ENCODE assay signal across 1 cellular context in genomic region chr15:62594017-62594416, GRCh38.
A peak's percentile ranks its signal among the peaks of the same experiment; 100 is the strongest.
TF ChIP-seq lines count a peak whose summit lies in the region.

No MANE protein-coding gene starts in this region.

TF ChIP-seq in HEK293, 187 proteins besides CTCF, POLR2A, EP300 and RAD21 (continued from another document):
- TF ChIP-seq ZNF394 (tag by site-specific recombination; IDR thresholded peaks at IDR 0.05; ENCODE audit: borderline replicate concordance) (no peak; the same call in 1 of the 2 replicates), PRDM2 (tag by site-specific recombination; IDR thresholded peaks at IDR 0.05; ENCODE audit: borderline replicate concordance) (no peak), KLF17 (tag by site-specific recombination; IDR thresholded peaks at IDR 0.05) (no peak), ZNF112 (tag by site-specific recombination; IDR thresholded peaks at IDR 0.05) (no peak), ZSCAN5A (tag by site-specific recombination; IDR thresholded peaks at IDR 0.05) (no peak), ZNF26 (tag by site-specific recombination; IDR thresholded peaks at IDR 0.05) (no peak), GFI1B (tag by site-specific recombination; IDR thresholded peaks at IDR 0.05) (peak; percentile 73; the same call in 1 of the 2 replicates), KLF8 (tag by site-specific recombination; IDR thresholded peaks at IDR 0.05) (peak; percentile 55), ZBTB7A (tag by site-specific recombination; IDR thresholded peaks at IDR 0.05; ENCODE audit: low read depth) (no peak), HOXC10 (CRISPR knock-in tag; IDR thresholded peaks at IDR 0.05) (no peak), ZBTB48 (tag by site-specific recombination; IDR thresholded peaks at IDR 0.05) (no peak), ZNF530 (tag by site-specific recombination; IDR thresholded peaks at IDR 0.05; ENCODE audit: low read depth) (no peak), ZNF157 (tag by site-specific recombination; IDR thresholded peaks at IDR 0.05) (no peak), MEIS1 (CRISPR knock-in tag; IDR thresholded peaks at IDR 0.05; ENCODE audit: borderline replicate concordance) (no peak), ZNF114 (tag by site-specific recombination; IDR thresholded peaks at IDR 0.05) (no peak), SETDB1 (IDR thresholded peaks at IDR 0.05; ENCODE audit: insufficient read length, low read length) (no peak)
